In genomic region chr9:19379283-19379682, GRCh38 we compare ENCODE assay signal across 8 cellular contexts. TPM values are rescaled to one million over a fixed set of nuclear protein-coding genes. Genes with fewer than 3 reads are reported as not detected.
A peak's percentile ranks its signal among the peaks of the same experiment; 100 is the strongest.
DNase-seq lines count a peak whose midpoint lies in the region; ATAC-seq, FAIRE-seq and TF ChIP-seq lines count a peak whose summit lies in the region.

No MANE protein-coding gene starts in this region.

- H3K27ac ChIP-seq in WERI-Rb-1: peak overlapping the region; percentile 90
- peak overlapping the region; percentile 89 to 97 (median 95) for H3K27ac ChIP-seq in gastrocnemius medialis

- TF ChIP-seq POLR2A in H54 (IDR thresholded peaks at IDR 0.05; ENCODE audit: low read depth, low read length): no peak
- no peak for TF ChIP-seq POLR2A in gastrocnemius medialis (IDR thresholded peaks at IDR 0.05)

- H3K9me3 ChIP-seq in WERI-Rb-1 (ENCODE audit: severe bottlenecking): no peaks in the 10 kb centered on the region
- H3K9me3 ChIP-seq in gastrocnemius medialis: no peaks in the 10 kb centered on the region

- H3K4me1 ChIP-seq in gastrocnemius medialis: peaks cover 21 to 27% of the 10 kb centered on the region in 2 donors

- DNase-seq in H54 (ENCODE audit: insufficient read length, low spot score) (no peak), WERI-Rb-1 (no peak), fibroblast of the aortic adventitia (ENCODE audit: low read depth) (no peak), gastrocnemius medialis (no peak), omental fat pad (ENCODE audit: low spot score) (no peak), GF-D8 (lab: John Stamatoyannopoulos, UW) (no peak), RKO (ENCODE audit: low spot score) (no peak), epidermal melanocyte (ENCODE audit: insufficient read length, low spot score) (no peak)

- H3K27me3 ChIP-seq in WERI-Rb-1 (ENCODE audit: insufficient read depth, low read depth, severe bottlenecking) (no peaks in the 10 kb centered on the region), gastrocnemius medialis (no peaks in the 10 kb centered on the region)

- ATAC-seq in gastrocnemius medialis (no peak), omental fat pad (ENCODE audit: low FRiP score) (no peak)

- H3K36me3 ChIP-seq in WERI-Rb-1 (peaks cover 56% of the 10 kb centered on the region), gastrocnemius medialis (peaks cover 0 to 44% of the 10 kb centered on the region in 2 donors)

- intact Hi-C loops in gastrocnemius medialis (cut with DNase I; ENCODE audit: low total_unique reads): no loop called here

- no peak for TF ChIP-seq CTCF in WERI-Rb-1 (IDR thresholded peaks at IDR 0.05; ENCODE audit: low read depth, low read length)
- TF ChIP-seq CTCF in fibroblast of the aortic adventitia (IDR thresholded peaks at IDR 0.05; ENCODE audit: insufficient read depth, low read length): no peak
- TF ChIP-seq CTCF in gastrocnemius medialis (IDR thresholded peaks at IDR 0.05 in 4 of 5, conservative IDR thresholded peaks at IDR 0.05 in 1 of 5): no peak
- TF ChIP-seq CTCF in omental fat pad (IDR thresholded peaks at IDR 0.05): no peak

- FAIRE-seq in H54 (lab: Jason Lieb, UNC): peak; percentile 72

- in situ Hi-C loops in gastrocnemius medialis (cut with MboI; ENCODE audit: low sequenced_read_pairs in 4 of 4): no loop called here

- H3K4me3 ChIP-seq in WERI-Rb-1 (ENCODE audit: low read depth, low read length) (peak overlapping the region; percentile 73), fibroblast of the aortic adventitia (ENCODE audit: low read depth, low read length) (peak overlapping the region; percentile 93), gastrocnemius medialis (peak overlapping the region; percentile 79 to 93 (median 90))

RNA-seq across cellular contexts. Expression of gene RPS6, which starts 0.8 kb away (rescaled TPM):
- total RNA-seq in fibroblast of the aortic adventitia (ENCODE audit: low replicate concordance): 1,757 and 2,479 TPM in 2 replicates
- 100 to 1,000 TPM; 501 to 832 (median 770) TPM for total RNA-seq in gastrocnemius medialis
- total RNA-seq in omental fat pad: 1,000 to 10,000 TPM; 1,226 to 1,596 (median 1,494) TPM

RNA-seq across cellular contexts. Expression of gene ACER2, which starts 29.5 kb away (rescaled TPM):
- total RNA-seq in fibroblast of the aortic adventitia (ENCODE audit: low replicate concordance) (1.3 and 2.4 TPM in 2 replicates), gastrocnemius medialis (1 to 10 TPM; 1.7 to 4.8 (median 2.4) TPM), omental fat pad (10 to 100 TPM; 10.4 to 38.1 (median 20.9) TPM)
